1 cellular context compared by ENCODE assay signal in genomic region chr7:148918058-148918596, GRCh38.
TF ChIP-seq lines count a peak whose summit lies in the region.

No MANE protein-coding gene starts in this region.

TF ChIP-seq in K562, 482 proteins besides CTCF, POLR2A, EP300 and RAD21 (continued from another document):
- TF ChIP-seq ZNF121 (CRISPR knock-in tag; conservative IDR thresholded peaks at IDR 0.05) (no peak; the same call in 1 of the 2 replicates), SPI1 (IDR thresholded peaks at IDR 0.05; ENCODE audit: borderline replicate concordance, low read depth, low read length) (0 out of 2 replicates have a peak, but pooled peaks have one; percentile 34), ZNF224 (CRISPR knock-in tag; IDR thresholded peaks at IDR 0.05) (no peak), HDAC6 (IDR thresholded peaks at IDR 0.05; ENCODE audit: low read depth, low read length) (no peak), ZNF395 (CRISPR knock-in tag; IDR thresholded peaks at IDR 0.05) (no peak), MLLT1 (IDR thresholded peaks at IDR 0.05) (no peak), HCFC1 (IDR thresholded peaks at IDR 0.05; ENCODE audit: low read depth, low read length) (no peak)
